In the genomic region with DNA sequence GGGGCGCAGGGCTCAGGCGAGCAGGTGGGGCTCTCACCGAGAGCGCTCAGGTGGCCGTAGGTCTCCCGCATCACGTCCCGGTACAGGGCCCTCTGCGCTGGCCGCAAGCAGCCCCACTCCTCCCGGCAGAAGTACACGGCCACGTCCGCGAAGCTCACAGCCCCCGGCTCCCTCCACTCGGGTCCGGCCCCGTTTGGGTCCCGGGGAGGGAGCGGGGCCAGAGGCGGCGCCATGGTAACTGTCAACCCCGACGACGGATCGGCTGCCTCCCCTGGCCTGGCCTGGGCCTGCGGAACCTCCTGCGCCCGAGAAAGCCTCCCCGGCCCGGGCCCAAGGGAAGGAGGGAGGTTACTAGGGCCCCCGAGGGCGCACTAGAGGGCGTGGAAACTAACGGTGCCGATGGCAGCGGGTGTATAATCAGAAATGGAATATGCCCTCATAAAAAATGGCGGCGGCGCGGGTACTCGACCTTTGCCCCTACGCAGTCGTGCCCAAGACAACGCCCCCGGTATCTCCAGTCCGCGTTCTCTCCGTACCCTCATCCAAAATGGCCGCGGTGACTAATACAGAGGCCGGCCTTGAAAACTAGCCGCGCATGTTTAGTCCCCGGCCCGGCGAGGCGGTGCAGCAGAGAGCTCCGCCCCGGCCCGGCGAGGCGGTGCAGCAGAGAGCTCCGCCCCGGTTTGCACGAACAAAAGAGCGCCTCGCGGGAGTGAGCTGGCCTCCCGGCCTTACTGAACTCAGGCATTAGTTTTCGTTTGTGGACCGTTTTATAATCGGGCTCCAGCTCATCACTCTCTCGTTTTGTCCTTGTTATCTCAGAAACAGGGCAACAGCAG, we compare ENCODE assay signal across 1 cellular context.
TF ChIP-seq lines count a peak whose summit lies in the region.

TSS of gene ZNF764 (minus strand) at position 425 of the 839 bp plus-strand sequence. CDS start at position 233, 192 bp downstream.

TF ChIP-seq in HepG2, 621 proteins besides CTCF, POLR2A, EP300 and RAD21 (continued from another document and continues in another):
- TF ChIP-seq, protein P1, sequence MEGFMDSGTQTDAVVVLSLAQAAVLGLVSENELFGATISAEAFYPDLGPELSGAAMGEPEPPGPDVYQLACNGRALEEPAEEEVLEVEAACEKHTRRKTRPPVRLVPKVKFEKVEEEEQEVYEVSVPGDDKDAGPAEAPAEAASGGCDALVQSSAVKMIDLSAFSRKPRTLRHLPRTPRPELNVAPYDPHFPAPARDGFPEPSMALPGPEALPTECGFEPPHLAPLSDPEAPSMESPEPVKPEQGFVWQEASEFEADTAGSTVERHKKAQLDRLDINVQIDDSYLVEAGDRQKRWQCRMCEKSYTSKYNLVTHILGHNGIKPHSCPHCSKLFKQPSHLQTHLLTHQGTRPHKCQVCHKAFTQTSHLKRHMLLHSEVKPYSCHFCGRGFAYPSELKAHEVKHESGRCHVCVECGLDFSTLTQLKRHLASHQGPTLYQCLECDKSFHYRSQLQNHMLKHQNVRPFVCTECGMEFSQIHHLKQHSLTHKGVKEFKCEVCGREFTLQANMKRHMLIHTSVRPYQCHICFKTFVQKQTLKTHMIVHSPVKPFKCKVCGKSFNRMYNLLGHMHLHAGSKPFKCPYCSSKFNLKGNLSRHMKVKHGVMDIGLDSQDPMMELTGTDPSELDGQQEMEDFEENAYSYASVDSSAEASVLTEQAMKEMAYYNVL (CRISPR knock-in tag; IDR thresholded peaks at IDR 0.05; ENCODE audit: borderline replicate concordance), result peak; percentile 72; the same call in 1 of the 2 replicates
- TF ChIP-seq NFRKB (IDR thresholded peaks at IDR 0.05) (peak; percentile 71), GATAD2A (CRISPR knock-in tag; IDR thresholded peaks at IDR 0.05) (peak; percentile 80), SMAD9 (CRISPR knock-in tag; IDR thresholded peaks at IDR 0.05) (no peak; the same call in 1 of the 2 replicates), NFYC (CRISPR knock-in tag; IDR thresholded peaks at IDR 0.05) (peak; percentile 61), MIXL1 (CRISPR knock-in tag; IDR thresholded peaks at IDR 0.05) (peak; percentile 57), ZKSCAN1 (IDR thresholded peaks at IDR 0.05; ENCODE audit: low read length) (no peak), HOXA3 (CRISPR knock-in tag; IDR thresholded peaks at IDR 0.05) (peak; percentile 99), ZNF264 (CRISPR knock-in tag; IDR thresholded peaks at IDR 0.05) (no peak; the same call in none of the 2 replicates), RBAK (CRISPR knock-in tag; IDR thresholded peaks at IDR 0.05) (peak; percentile 69; the same call in 1 of the 2 replicates), ZNF207 (IDR thresholded peaks at IDR 0.05; ENCODE audit: borderline replicate concordance) (no peak), TSC22D2 (CRISPR knock-in tag; IDR thresholded peaks at IDR 0.05; ENCODE audit: borderline replicate concordance) (no peak), POLR2AphosphoS2 (IDR thresholded peaks at IDR 0.05; ENCODE audit: low read depth, low read length) (no peak), IKZF4 (CRISPR knock-in tag; IDR thresholded peaks at IDR 0.05; ENCODE audit: borderline replicate concordance, low read depth, not compliant biosample characterization) (peak; percentile 89), SKI (IDR thresholded peaks at IDR 0.05; ENCODE audit: partially characterized antibody) (peak; percentile 70), PCBP2 (optimal IDR thresholded peaks at IDR 0.05; ENCODE audit: low read depth, low read length, poor library complexity, severe bottlenecking) (no peak), ZNF543 (CRISPR knock-in tag; IDR thresholded peaks at IDR 0.05) (peak; percentile 88), BRCA1 (CRISPR knock-in tag; IDR thresholded peaks at IDR 0.05) (peak; percentile 18; the same call in 1 of the 2 replicates), NFATC3 (CRISPR knock-in tag; IDR thresholded peaks at IDR 0.05) (no peak), ZHX2 (IDR thresholded peaks at IDR 0.05; ENCODE audit: low read depth) (peak; percentile 99), ZHX2 (CRISPR knock-in tag; IDR thresholded peaks at IDR 0.05; ENCODE audit: borderline replicate concordance) (no peak; the same call in 1 of the 2 replicates), HNRNPH1 (optimal IDR thresholded peaks at IDR 0.05; ENCODE audit: low read depth, low read length) (no peak), POLR2AphosphoS5 (IDR thresholded peaks at IDR 0.05; ENCODE audit: low read depth, low read length) (peak; percentile 93), SKIL (CRISPR knock-in tag; IDR thresholded peaks at IDR 0.05; ENCODE audit: borderline replicate concordance) (peak; percentile 65; the same call in 1 of the 2 replicates), PHB2 (IDR thresholded peaks at IDR 0.05; ENCODE audit: partially characterized antibody) (no peak), ZBTB1 (CRISPR knock-in tag; IDR thresholded peaks at IDR 0.05; ENCODE audit: borderline replicate concordance) (peak; percentile 21; the same call in 1 of the 2 replicates), ZFY (CRISPR knock-in tag; IDR thresholded peaks at IDR 0.05) (peak; percentile 94), PLRG1 (conservative IDR thresholded peaks at IDR 0.05) (no peak), MAFG (CRISPR knock-in tag; IDR thresholded peaks at IDR 0.05) (peak; percentile 33; the same call in 1 of the 2 replicates), ZNF354B (CRISPR knock-in tag; IDR thresholded peaks at IDR 0.05) (no peak), SAP130 (CRISPR knock-in tag; IDR thresholded peaks at IDR 0.05; ENCODE audit: low read depth) (peak; percentile 94), ZBTB7B (CRISPR knock-in tag; IDR thresholded peaks at IDR 0.05) (peak; percentile 38), FOSL2 (CRISPR knock-in tag; IDR thresholded peaks at IDR 0.05) (peak; percentile 92), TBL1XR1 (IDR thresholded peaks at IDR 0.05; ENCODE audit: borderline replicate concordance, low read length, partially characterized antibody) (no peak), HNRNPLL (IDR thresholded peaks at IDR 0.05; ENCODE audit: low read depth, low read length, poor library complexity, severe bottlenecking) (peak; percentile 94), GLI4 (CRISPR knock-in tag; IDR thresholded peaks at IDR 0.05; ENCODE audit: borderline replicate concordance) (peak; percentile 72; the same call in 1 of the 2 replicates), AGO2 (optimal IDR thresholded peaks at IDR 0.05; ENCODE audit: low read depth, low read length) (peak; percentile 96), ZBTB7A (CRISPR knock-in tag; IDR thresholded peaks at IDR 0.05) (peak; percentile 58; the same call in 1 of the 2 replicates), NR2C2 (CRISPR knock-in tag; IDR thresholded peaks at IDR 0.05; ENCODE audit: borderline replicate concordance) (peak; percentile 99), ZNF121 (CRISPR knock-in tag; IDR thresholded peaks at IDR 0.05) (no peak), MED13 (CRISPR knock-in tag; IDR thresholded peaks at IDR 0.05) (peak; percentile 62), MEIS1 (CRISPR knock-in tag; IDR thresholded peaks at IDR 0.05; ENCODE audit: borderline replicate concordance) (peak; percentile 87; the same call in 1 of the 2 replicates), ZSCAN22 (CRISPR knock-in tag; IDR thresholded peaks at IDR 0.05) (peak; percentile 72; the same call in 1 of the 2 replicates), ZFP62 (CRISPR knock-in tag; IDR thresholded peaks at IDR 0.05) (no peak), CENPBD1 (CRISPR knock-in tag; IDR thresholded peaks at IDR 0.05; ENCODE audit: borderline replicate concordance, low read depth) (no peak), YEATS4 (CRISPR knock-in tag; IDR thresholded peaks at IDR 0.05; ENCODE audit: borderline replicate concordance) (no peak), ZNF713 (CRISPR knock-in tag; IDR thresholded peaks at IDR 0.05) (peak; percentile 85; the same call in 1 of the 2 replicates), ZNF260 (CRISPR knock-in tag; IDR thresholded peaks at IDR 0.05; ENCODE audit: borderline replicate concordance, low read depth) (no peak)
- TF ChIP-seq, protein P2, sequence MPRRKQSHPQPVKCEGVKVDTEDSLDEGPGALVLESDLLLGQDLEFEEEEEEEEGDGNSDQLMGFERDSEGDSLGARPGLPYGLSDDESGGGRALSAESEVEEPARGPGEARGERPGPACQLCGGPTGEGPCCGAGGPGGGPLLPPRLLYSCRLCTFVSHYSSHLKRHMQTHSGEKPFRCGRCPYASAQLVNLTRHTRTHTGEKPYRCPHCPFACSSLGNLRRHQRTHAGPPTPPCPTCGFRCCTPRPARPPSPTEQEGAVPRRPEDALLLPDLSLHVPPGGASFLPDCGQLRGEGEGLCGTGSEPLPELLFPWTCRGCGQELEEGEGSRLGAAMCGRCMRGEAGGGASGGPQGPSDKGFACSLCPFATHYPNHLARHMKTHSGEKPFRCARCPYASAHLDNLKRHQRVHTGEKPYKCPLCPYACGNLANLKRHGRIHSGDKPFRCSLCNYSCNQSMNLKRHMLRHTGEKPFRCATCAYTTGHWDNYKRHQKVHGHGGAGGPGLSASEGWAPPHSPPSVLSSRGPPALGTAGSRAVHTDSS (CRISPR knock-in tag; conservative IDR thresholded peaks at IDR 0.05), result no peak
- TF ChIP-seq, protein P3, sequence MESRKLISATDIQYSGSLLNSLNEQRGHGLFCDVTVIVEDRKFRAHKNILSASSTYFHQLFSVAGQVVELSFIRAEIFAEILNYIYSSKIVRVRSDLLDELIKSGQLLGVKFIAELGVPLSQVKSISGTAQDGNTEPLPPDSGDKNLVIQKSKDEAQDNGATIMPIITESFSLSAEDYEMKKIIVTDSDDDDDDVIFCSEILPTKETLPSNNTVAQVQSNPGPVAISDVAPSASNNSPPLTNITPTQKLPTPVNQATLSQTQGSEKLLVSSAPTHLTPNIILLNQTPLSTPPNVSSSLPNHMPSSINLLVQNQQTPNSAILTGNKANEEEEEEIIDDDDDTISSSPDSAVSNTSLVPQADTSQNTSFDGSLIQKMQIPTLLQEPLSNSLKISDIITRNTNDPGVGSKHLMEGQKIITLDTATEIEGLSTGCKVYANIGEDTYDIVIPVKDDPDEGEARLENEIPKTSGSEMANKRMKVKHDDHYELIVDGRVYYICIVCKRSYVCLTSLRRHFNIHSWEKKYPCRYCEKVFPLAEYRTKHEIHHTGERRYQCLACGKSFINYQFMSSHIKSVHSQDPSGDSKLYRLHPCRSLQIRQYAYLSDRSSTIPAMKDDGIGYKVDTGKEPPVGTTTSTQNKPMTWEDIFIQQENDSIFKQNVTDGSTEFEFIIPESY (CRISPR knock-in tag; IDR thresholded peaks at IDR 0.05), result no peak; the same call in 1 of the 2 replicates
- TF ChIP-seq, protein P4, sequence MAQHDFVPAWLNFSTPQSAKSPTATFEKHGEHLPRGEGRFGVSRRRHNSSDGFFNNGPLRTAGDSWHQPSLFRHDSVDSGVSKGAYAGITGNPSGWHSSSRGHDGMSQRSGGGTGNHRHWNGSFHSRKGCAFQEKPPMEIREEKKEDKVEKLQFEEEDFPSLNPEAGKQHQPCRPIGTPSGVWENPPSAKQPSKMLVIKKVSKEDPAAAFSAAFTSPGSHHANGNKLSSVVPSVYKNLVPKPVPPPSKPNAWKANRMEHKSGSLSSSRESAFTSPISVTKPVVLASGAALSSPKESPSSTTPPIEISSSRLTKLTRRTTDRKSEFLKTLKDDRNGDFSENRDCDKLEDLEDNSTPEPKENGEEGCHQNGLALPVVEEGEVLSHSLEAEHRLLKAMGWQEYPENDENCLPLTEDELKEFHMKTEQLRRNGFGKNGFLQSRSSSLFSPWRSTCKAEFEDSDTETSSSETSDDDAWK (CRISPR knock-in tag; IDR thresholded peaks at IDR 0.05), result no peak
